Comparison of ENCODE assay signal across 22 cellular contexts in genomic region chr10:5732141-5732540, GRCh38. TPM values are rescaled to one million over a fixed set of nuclear protein-coding genes. Genes with fewer than 3 reads are reported as not detected.
DNase-seq lines count a peak whose midpoint lies in the region; ATAC-seq and TF ChIP-seq lines count a peak whose summit lies in the region.
"Had no signal": no experiment of that assay in that cellular context is flagged by ENCODE, and none has a peak within 500 bp of the region (broad histone marks: within the 10 kb centered on the region; RNA-seq: fewer than 3 reads in every experiment).

No MANE protein-coding gene starts in this region.

- H3K4me1 ChIP-seq in CD4-positive, alpha-beta memory T cell (ENCODE audit: insufficient read depth, low read length), result no peaks in the 10 kb centered on the region

- H3K4me1 Mint-ChIP-seq in CD4-positive, alpha-beta memory T cell, result peaks cover 9 to 21% (median 13%) of the 10 kb centered on the region in 4 donors
- H3K4me1 Mint-ChIP-seq in T-helper 17 cell (peaks cover 16% of the 10 kb centered on the region), nephron progenitor cell (peaks cover 16% of the 10 kb centered on the region)

- no peaks in the 10 kb centered on the region for H3K27me3 ChIP-seq in CD4-positive, alpha-beta memory T cell (ENCODE audit: insufficient read depth, low read length)
- H3K27me3 ChIP-seq in WERI-Rb-1 (ENCODE audit: insufficient read depth, low read depth, severe bottlenecking), result no peaks in the 10 kb centered on the region
- H3K27me3 ChIP-seq: gastrocnemius medialis, spleen had no signal

- no peak for TF ChIP-seq CTCF in nephron progenitor cell (IDR thresholded peaks at IDR 0.05)
- no peak for TF ChIP-seq CTCF in WERI-Rb-1 (IDR thresholded peaks at IDR 0.05; ENCODE audit: low read depth, low read length)

- H3K27me3 Mint-ChIP-seq in CD4-positive, alpha-beta memory T cell, result no peaks in the 10 kb centered on the region
- H3K27me3 Mint-ChIP-seq in T-helper 17 cell (no peaks in the 10 kb centered on the region), nephron progenitor cell (ENCODE audit: low read depth, poor library complexity) (no peaks in the 10 kb centered on the region)
- H3K27me3 Mint-ChIP-seq: activated naive CD8-positive, alpha-beta T cell treated with anti-CD3 and anti-CD28 coated beads, Interleukin-2, amount 10 ng/mL, durations not matched to agents 7 days and 5 days; naive B cell; type B pancreatic cell had no signal

- POLR2A ChIA-PET in CD4-positive, alpha-beta memory T cell (lab: Charles Lee; ENCODE audit: partially characterized antibody), result no interaction called here

- H3K9me3 Mint-ChIP-seq in CD4-positive, alpha-beta memory T cell, result peaks cover 0 to 1% (median 0%) of the 10 kb centered on the region in 8 donors
- no peaks in the 10 kb centered on the region for H3K9me3 Mint-ChIP-seq in nephron progenitor cell
- H3K9me3 Mint-ChIP-seq: activated naive CD8-positive, alpha-beta T cell treated with anti-CD3 and anti-CD28 coated beads, Interleukin-2, amount 10 ng/mL, durations not matched to agents 7 days and 5 days; immature natural killer cell; naive B cell; type B pancreatic cell had no signal

- no peaks in the 10 kb centered on the region for H3K9me3 ChIP-seq in CD4-positive, alpha-beta memory T cell (ENCODE audit: control insufficient read depth in 1 of 2, low read length in 2 of 2)
- H3K9me3 ChIP-seq in T-helper 17 cell (ENCODE audit: control insufficient read depth, low read length, poor library complexity, severe bottlenecking) (no peaks in the 10 kb centered on the region), WERI-Rb-1 (ENCODE audit: severe bottlenecking) (no peaks in the 10 kb centered on the region)
- H3K9me3 ChIP-seq: gastrocnemius medialis, spleen had no signal

- intact Hi-C loops in CD4-positive, alpha-beta memory T cell (cut with micrococcal nuclease), result no loop called here
- intact Hi-C loops in Right ventricle myocardium superior (cut with DNase I), result no loop called here

- H3K4me3 Mint-ChIP-seq in CD4-positive, alpha-beta memory T cell, result no peak overlapping the region
- H3K4me3 Mint-ChIP-seq in T-helper 17 cell (no peak overlapping the region), nephron progenitor cell (no peak overlapping the region)
- H3K4me3 Mint-ChIP-seq: immature natural killer cell, naive B cell, type B pancreatic cell had no signal

- H3K27ac ChIP-seq in CD4-positive, alpha-beta memory T cell (ENCODE audit: low read depth, low read length), result no peak overlapping the region
- H3K27ac ChIP-seq in WERI-Rb-1, result no peak overlapping the region

- DNase-seq in CD4-positive, alpha-beta memory T cell, result no peak
- DNase-seq in T-helper 17 cell (no peak), Right ventricle myocardium superior (peak; percentile 54), nephron progenitor cell (no peak), WERI-Rb-1 (no peak), NCI-H2171 treated with DMSO at 0.1 percent for 48 hours (lab: John Stamatoyannopoulos, UW) (no peak)
- no peak for DNase-seq in activated effector memory CD4-positive, alpha-beta T cell treated with Interleukin-2 at 50 U/mL for 16 hours
- DNase-seq: activated naive CD8-positive, alpha-beta T cell treated with anti-CD3 and anti-CD28 coated beads, Interleukin-2, amount 10 ng/mL, durations not matched to agents 7 days and 5 days; DMS 273 treated with DMSO at 0.1 percent for 48 hours; EL; gastrocnemius medialis; immature natural killer cell; Karpas-422; naive B cell; NCI-H446 treated with DMSO at 0.1 percent for 48 hours; NCI-H82; RPMI8226; spleen had no signal

- H3K4me3 ChIP-seq in CD4-positive, alpha-beta memory T cell (ENCODE audit: low read length in 2 of 2), result no peak overlapping the region
- H3K4me3 ChIP-seq in WERI-Rb-1 (ENCODE audit: low read depth, low read length), result no peak overlapping the region
- H3K4me3 ChIP-seq: gastrocnemius medialis, GM12878, spleen had no signal

- ATAC-seq in T-helper 17 cell, result no peak
- peak; percentile 91 for ATAC-seq in Right ventricle myocardium superior (ENCODE audit: poor library complexity)
- ATAC-seq: activated CD4-positive, CD25-positive, alpha-beta regulatory T cell treated with anti-CD3 and anti-CD28 coated beads, Interleukin-2, amount 50 U/mL, for 24 hours; gastrocnemius medialis; GM12878; left lobe of liver had no signal

- peaks cover 40 to 67% of the 10 kb centered on the region in 2 donors for H3K36me3 Mint-ChIP-seq in CD4-positive, alpha-beta memory T cell
- H3K36me3 Mint-ChIP-seq in T-helper 17 cell (ENCODE audit: low read depth) (peaks cover 12% of the 10 kb centered on the region), nephron progenitor cell (ENCODE audit: low read depth) (peaks cover 34% of the 10 kb centered on the region)

- peak overlapping the region in 5 of 7 donors; percentile 6 to 59 (median 18) for H3K27ac Mint-ChIP-seq in CD4-positive, alpha-beta memory T cell
- peak overlapping the region; percentile 21 for H3K27ac Mint-ChIP-seq in T-helper 17 cell
- peak overlapping the region; percentile 72 for H3K27ac Mint-ChIP-seq in nephron progenitor cell
- H3K27ac Mint-ChIP-seq: type B pancreatic cell had no signal

- peaks cover 38% of the 10 kb centered on the region for H3K36me3 ChIP-seq in CD4-positive, alpha-beta memory T cell (ENCODE audit: insufficient read depth, low read length)
- no peaks in the 10 kb centered on the region; the same call in none of the 2 replicates for H3K36me3 ChIP-seq in WERI-Rb-1

- CTCF ChIA-PET in CD4-positive, alpha-beta memory T cell (lab: Charles Lee; ENCODE audit: partially characterized antibody), result no interaction called here

RNA-seq across cellular contexts. Expression of gene TASOR2, which starts 47.5 kb away (rescaled TPM):
- 10 to 100 TPM; 69.1 to 85.7 TPM for total RNA-seq in CD4-positive, alpha-beta memory T cell
- polyA plus RNA-seq in CD4-positive, alpha-beta memory T cell, result 10 to 100 TPM in 1 of 2 donors, 1 to 10 TPM in 1; 4.8 to 15.9 TPM
- total RNA-seq in T-helper 17 cell, result 10 to 100 TPM; 50.6 to 63.6 TPM
- 35.8 TPM for total RNA-seq in Right ventricle myocardium superior

Comparison
In these comparisons a context has a peak if more than half of its experiments do, and no peak if none do; other contexts are left out.
1. H3K27ac Mint-ChIP-seq: peak in every context shown above with its lines; median percentile 72 in nephron progenitor cell; 21 in T-helper 17 cell; 18 in CD4-positive, alpha-beta memory T cell.